ENCODE assay signal across 17 cellular contexts in the genomic region with DNA sequence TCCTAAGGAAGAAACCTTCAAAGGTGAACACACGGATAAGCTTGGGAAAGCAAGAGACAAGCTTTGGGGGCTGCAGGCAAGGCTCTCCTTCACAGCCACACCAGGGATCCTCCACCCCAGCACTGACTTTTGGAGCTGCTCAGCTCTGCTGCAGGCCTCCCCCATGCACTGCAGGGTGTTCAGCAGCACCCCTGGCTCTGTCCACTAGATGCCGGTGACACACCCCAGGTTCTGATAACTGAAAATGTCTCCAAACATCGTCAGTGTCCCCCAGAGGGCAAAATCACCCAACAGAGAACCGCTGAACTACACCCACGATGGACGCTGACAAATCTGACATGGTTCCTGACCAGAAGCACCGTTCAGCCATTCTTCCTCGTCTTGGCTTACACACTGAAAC.
DNase-seq lines count a peak whose midpoint lies in the region; ATAC-seq and TF ChIP-seq lines count a peak whose summit lies in the region.
"Had no signal": no experiment of that assay in that cellular context is flagged by ENCODE, and none has a peak within 500 bp of the region (broad histone marks: within the 10 kb centered on the region; RNA-seq: fewer than 3 reads in every experiment).

No MANE protein-coding gene starts in this region.

- H3K27me3 ChIP-seq in PC-3 (ENCODE audit: low read length) (no peaks in the 10 kb centered on the region), endodermal cell (ENCODE audit: control insufficient read depth, insufficient read depth, low read length, poor library complexity, severe bottlenecking) (no peaks in the 10 kb centered on the region), breast epithelium (no peaks in the 10 kb centered on the region)
- H3K27me3 ChIP-seq: gastroesophageal sphincter had no signal

- TF ChIP-seq CTCF in PC-3 (conservative IDR thresholded peaks at IDR 0.05; ENCODE audit: low read depth, low read length) (no peak), endodermal cell (conservative IDR thresholded peaks at IDR 0.05) (no peak), breast epithelium (IDR thresholded peaks at IDR 0.05) (no peak)

- H4K20me1 ChIP-seq in PC-3 (ENCODE audit: low read length): no peaks in the 10 kb centered on the region

- H3K9ac ChIP-seq in PC-3 (ENCODE audit: low read length) (no peak overlapping the region), endodermal cell (ENCODE audit: extremely low read depth, low read length, poor library complexity, severe bottlenecking) (no peak overlapping the region)

- no peak overlapping the region for H2AFZ ChIP-seq in PC-3 (ENCODE audit: low read length)

- 92 to 96% methylated on average over 8 of the region's 8 CpGs for WGBS in endodermal cell (ENCODE audit: insufficient coverage in 1 of 2, insufficient read length in 1 of 2), 2 experiments

- no peak for ATAC-seq in PC-3
- ATAC-seq in stimulated activated memory B cell treated with anti-CD40 and anti-IgM and Interleukin-4, amounts not matched to agents 10 μg/mL and 1 μg/mL and 100 μg/mL, for 72 hours: no peak
- ATAC-seq in HG02571 (IDR thresholded peaks at IDR 0.05; ENCODE audit: unreplicated experiment): no peak
- ATAC-seq: gastroesophageal sphincter, right cardiac atrium had no signal

- H3K4me3 Mint-ChIP-seq in activated T-cell treated with anti-CD3 and anti-CD28 coated beads, Interleukin-2, amount 50 U/mL, for 24 hours: no peak overlapping the region
- no peak overlapping the region for H3K4me3 Mint-ChIP-seq in endodermal cell
- H3K4me3 Mint-ChIP-seq in stimulated activated memory B cell treated with anti-CD40 and anti-IgM and Interleukin-4, amounts not matched to agents 10 μg/mL and 1 μg/mL and 100 μg/mL, for 72 hours: no peak overlapping the region
- H3K4me3 Mint-ChIP-seq: activated B cell treated with CpG ODN at 0.5 μM for 24 hours had no signal

- TF ChIP-seq POLR2A in breast epithelium (IDR thresholded peaks at IDR 0.05): no peak

- H3K27me3 Mint-ChIP-seq in activated T-cell treated with anti-CD3 and anti-CD28 coated beads, Interleukin-2, amount 50 U/mL, for 24 hours: no peaks in the 10 kb centered on the region
- no peaks in the 10 kb centered on the region for H3K27me3 Mint-ChIP-seq in endodermal cell (ENCODE audit: insufficient read depth)
- H3K27me3 Mint-ChIP-seq in stimulated activated memory B cell treated with anti-CD40 and anti-IgM and Interleukin-4, amounts not matched to agents 10 μg/mL and 1 μg/mL and 100 μg/mL, for 72 hours: no peaks in the 10 kb centered on the region
- H3K27me3 Mint-ChIP-seq: activated B cell treated with CpG ODN at 0.5 μM for 24 hours had no signal

- no TSS peak for BruUV-seq in PC-3 (replicated peaks; lab: Mats Ljungman, UMichigan)

- H3K4me1 ChIP-seq in PC-3 (ENCODE audit: insufficient read depth, low read length) (peaks cover 37% of the 10 kb centered on the region), endodermal cell (ENCODE audit: control insufficient read depth, insufficient read depth, low read length) (peaks cover 9% of the 10 kb centered on the region), breast epithelium (peaks cover 11 to 23% of the 10 kb centered on the region in 2 donors)

- H3K9me2 ChIP-seq in PC-3 (replicated peaks; ENCODE audit: low read length): no peaks in the 10 kb centered on the region

- peaks cover 5% of the 10 kb centered on the region for H3F3A ChIP-seq in PC-3 (ENCODE audit: low read length, unreplicated experiment)

- H3K36me3 Mint-ChIP-seq in activated T-cell treated with anti-CD3 and anti-CD28 coated beads, Interleukin-2, amount 50 U/mL, for 24 hours (ENCODE audit: low read depth): peaks cover 66% of the 10 kb centered on the region
- H3K36me3 Mint-ChIP-seq in endodermal cell (ENCODE audit: low read depth): peaks cover 3% of the 10 kb centered on the region
- H3K36me3 Mint-ChIP-seq in stimulated activated memory B cell treated with anti-CD40 and anti-IgM and Interleukin-4, amounts not matched to agents 10 μg/mL and 1 μg/mL and 100 μg/mL, for 72 hours: peaks cover 7% of the 10 kb centered on the region

- H3K27ac ChIP-seq in PC-3 (ENCODE audit: low read length): peak overlapping the region; percentile 99
- no peak overlapping the region for H3K27ac ChIP-seq in endodermal cell (ENCODE audit: low read depth, low read length)
- peak overlapping the region in 1 of 2 donors; percentile 41 for H3K27ac ChIP-seq in breast epithelium

- H3K36me3 ChIP-seq in PC-3 (ENCODE audit: low read depth, low read length) (peaks cover 5% of the 10 kb centered on the region; the same call in 1 of the 2 replicates), endodermal cell (ENCODE audit: control insufficient read depth, insufficient read depth, low read length) (peaks cover 10% of the 10 kb centered on the region), breast epithelium (no peaks in the 10 kb centered on the region)

- no peaks in the 10 kb centered on the region for H3K9me3 Mint-ChIP-seq in activated T-cell treated with anti-CD3 and anti-CD28 coated beads, Interleukin-2, amount 50 U/mL, for 24 hours
- H3K9me3 Mint-ChIP-seq in endodermal cell: no peaks in the 10 kb centered on the region
- H3K9me3 Mint-ChIP-seq in stimulated activated memory B cell treated with anti-CD40 and anti-IgM and Interleukin-4, amounts not matched to agents 10 μg/mL and 1 μg/mL and 100 μg/mL, for 72 hours: no peaks in the 10 kb centered on the region
- H3K9me3 Mint-ChIP-seq: activated B cell treated with CpG ODN at 0.5 μM for 24 hours had no signal

- peaks cover 98% of the 10 kb centered on the region for H3K4me1 Mint-ChIP-seq in activated T-cell treated with anti-CD3 and anti-CD28 coated beads, Interleukin-2, amount 50 U/mL, for 24 hours (ENCODE audit: low read depth)
- peaks cover 51% of the 10 kb centered on the region for H3K4me1 Mint-ChIP-seq in endodermal cell
- peaks cover 95% of the 10 kb centered on the region for H3K4me1 Mint-ChIP-seq in stimulated activated memory B cell treated with anti-CD40 and anti-IgM and Interleukin-4, amounts not matched to agents 10 μg/mL and 1 μg/mL and 100 μg/mL, for 72 hours

- H3K4me3 ChIP-seq in PC-3 (ENCODE audit: low read length) (no peak overlapping the region), endodermal cell (ENCODE audit: low read length) (no peak overlapping the region), breast epithelium (no peak overlapping the region)
- H3K4me3 ChIP-seq: gastroesophageal sphincter had no signal

- peak overlapping the region; percentile 63 for H3K27ac Mint-ChIP-seq in activated T-cell treated with anti-CD3 and anti-CD28 coated beads, Interleukin-2, amount 50 U/mL, for 24 hours
- no peak overlapping the region for H3K27ac Mint-ChIP-seq in endodermal cell
- peak overlapping the region; percentile 40 for H3K27ac Mint-ChIP-seq in stimulated activated memory B cell treated with anti-CD40 and anti-IgM and Interleukin-4, amounts not matched to agents 10 μg/mL and 1 μg/mL and 100 μg/mL, for 72 hours
- H3K27ac Mint-ChIP-seq: activated B cell treated with CpG ODN at 0.5 μM for 24 hours had no signal

- peaks cover 87% of the 10 kb centered on the region for H3K79me2 ChIP-seq in PC-3 (ENCODE audit: low read length)

- CTCF ChIA-PET in PC-3 (lab: Charles Lee): no interaction called here

- H3K4me2 ChIP-seq in PC-3 (ENCODE audit: low read length): no peak overlapping the region

- POLR2A ChIA-PET in PC-3 (lab: Charles Lee; ENCODE audit: unreplicated experiment): no interaction called here

- no peak for DNase-seq in activated T-cell treated with anti-CD3 and anti-CD28 coated beads, Interleukin-2, amount 50 U/mL, for 24 hours
- DNase-seq in activated T-cell treated with anti-CD3 and anti-CD28 coated beads, Interleukin-2, amount 50 U/mL, for 48 hours: no peak
- DNase-seq in PC-3 (no peak), endodermal cell (peak; percentile 48), Ammon's horn (ENCODE audit: low spot score) (no peak), breast epithelium (ENCODE audit: low spot score in 2 of 2) (no peak)
- DNase-seq: activated B cell treated with CpG ODN at 0.5 μM for 24 hours; HCEC 1CT; mammary epithelial cell; NCI-H2029; NCI-H526 treated with DMSO at 0.1 percent for 48 hours; stimulated activated CD4-positive, alpha-beta T cell treated with anti-CD3 and anti-CD28 coated beads, Interleukin-4, amount 100 ng/mL, for 4 hours; trophoblast cell had no signal

- H3K9me3 ChIP-seq in PC-3 (ENCODE audit: low read length): no peaks in the 10 kb centered on the region
- no peaks in the 10 kb centered on the region for H3K9me3 ChIP-seq in endodermal cell (ENCODE audit: control insufficient read depth, low read length)
- H3K9me3 ChIP-seq in breast epithelium: no peaks in the 10 kb centered on the region
- H3K9me3 ChIP-seq: gastroesophageal sphincter had no signal

- intact Hi-C loops in PC-3 (cut with micrococcal nuclease) (loop anchor here (10.0 kb wide), 1 partner anchor 168 kb away; no protein-coding TSS in a partner anchor), breast epithelium (cut with DNase I; ENCODE audit: low total_unique reads) (no loop called here)
